1 cellular context compared by ENCODE assay signal in the genomic region with DNA sequence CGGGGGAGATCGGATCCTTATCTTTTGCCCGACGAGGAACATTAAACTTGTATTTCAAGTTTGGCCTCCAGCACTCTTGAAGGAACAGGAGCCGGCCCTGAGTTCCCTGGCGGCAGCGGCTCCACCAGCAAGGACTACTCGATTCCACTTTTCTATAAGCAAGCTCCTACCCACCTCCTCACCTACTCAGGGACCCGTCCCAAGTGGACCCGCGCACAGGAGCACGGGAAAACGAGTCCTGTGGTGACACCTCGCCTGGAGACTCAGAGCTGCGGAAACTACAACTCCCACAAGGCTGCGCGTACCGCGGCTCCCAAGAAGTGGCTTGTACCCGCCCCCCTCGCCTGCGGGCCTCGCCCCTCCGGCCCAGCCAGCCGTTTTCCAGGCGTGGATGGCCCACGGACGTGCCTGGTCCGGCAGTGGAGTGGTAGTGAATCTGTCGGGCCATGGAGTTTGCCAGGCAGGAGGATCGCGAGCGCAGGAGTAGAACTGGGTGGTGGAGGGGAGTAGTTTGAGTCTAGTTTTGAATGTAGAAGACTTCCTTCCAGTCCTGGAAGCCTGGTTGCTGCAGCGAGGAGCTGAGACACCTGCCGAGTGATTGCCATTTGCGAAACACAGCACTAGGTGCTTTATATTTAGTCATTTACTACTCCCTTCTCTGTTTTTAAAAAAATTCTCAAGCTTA.
TF ChIP-seq lines count a peak whose summit lies in the region.

Gene ACP6 (minus strand): TSS at position 206 of the 685 bp plus-strand sequence. CDS start 476 bp downstream, outside the sequence.

TF ChIP-seq in HepG2, 621 proteins besides CTCF, POLR2A, EP300 and RAD21 (continued from another document and continues in another):
- peak; percentile 64 for TF ChIP-seq RBFOX2 (IDR thresholded peaks at IDR 0.05; ENCODE audit: low read depth, low read length)
- TF ChIP-seq, protein P1, sequence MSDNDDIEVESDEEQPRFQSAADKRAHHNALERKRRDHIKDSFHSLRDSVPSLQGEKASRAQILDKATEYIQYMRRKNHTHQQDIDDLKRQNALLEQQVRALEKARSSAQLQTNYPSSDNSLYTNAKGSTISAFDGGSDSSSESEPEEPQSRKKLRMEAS (IDR thresholded peaks at IDR 0.05): peak; percentile 19; the same call in 1 of the 2 replicates
- no peak for TF ChIP-seq PHF5A (CRISPR knock-in tag; IDR thresholded peaks at IDR 0.05; ENCODE audit: low read depth, unreplicated experiment)
- 0 out of 2 replicates have a peak, but pooled peaks have one; percentile 26 for TF ChIP-seq PRDM15 (CRISPR knock-in tag; IDR thresholded peaks at IDR 0.05)
- peak; percentile 40; the same call in 1 of the 2 replicates for TF ChIP-seq MIER3 (CRISPR knock-in tag; IDR thresholded peaks at IDR 0.05; ENCODE audit: borderline replicate concordance)
- TF ChIP-seq CREM (IDR thresholded peaks at IDR 0.05): peak; percentile 81
- TF ChIP-seq CREM (CRISPR knock-in tag; IDR thresholded peaks at IDR 0.05): no peak
- TF ChIP-seq, protein P2, sequence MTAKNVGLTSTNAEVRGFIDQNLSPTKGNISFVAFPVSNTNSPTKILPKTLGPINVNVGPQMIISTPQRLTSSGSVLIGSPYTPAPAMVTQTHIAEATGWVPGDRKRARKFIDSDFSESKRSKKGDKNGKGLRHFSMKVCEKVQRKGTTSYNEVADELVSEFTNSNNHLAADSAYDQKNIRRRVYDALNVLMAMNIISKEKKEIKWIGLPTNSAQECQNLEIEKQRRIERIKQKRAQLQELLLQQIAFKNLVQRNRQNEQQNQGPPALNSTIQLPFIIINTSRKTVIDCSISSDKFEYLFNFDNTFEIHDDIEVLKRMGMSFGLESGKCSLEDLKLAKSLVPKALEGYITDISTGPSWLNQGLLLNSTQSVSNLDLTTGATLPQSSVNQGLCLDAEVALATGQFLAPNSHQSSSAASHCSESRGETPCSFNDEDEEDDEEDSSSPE (CRISPR knock-in tag; IDR thresholded peaks at IDR 0.05): peak; percentile 54; the same call in 1 of the 2 replicates
- TF ChIP-seq THAP7 (CRISPR knock-in tag; IDR thresholded peaks at IDR 0.05): no peak; the same call in 1 of the 2 replicates
- TF ChIP-seq PHF21A (CRISPR knock-in tag; IDR thresholded peaks at IDR 0.05): peak; percentile 24
- 0 out of 2 replicates have a peak, but pooled peaks have one; percentile 64 for TF ChIP-seq ZNF83 (CRISPR knock-in tag; IDR thresholded peaks at IDR 0.05; ENCODE audit: borderline replicate concordance)
- peak; percentile 75; the same call in 1 of the 2 replicates for TF ChIP-seq SAP130 (CRISPR knock-in tag; IDR thresholded peaks at IDR 0.05; ENCODE audit: low read depth)
- TF ChIP-seq ZNF674 (CRISPR knock-in tag; IDR thresholded peaks at IDR 0.05; ENCODE audit: low read depth): no peak
- TF ChIP-seq BORCS8-MEF2B (CRISPR knock-in tag; IDR thresholded peaks at IDR 0.05): peak; percentile 66; the same call in 1 of the 2 replicates
- TF ChIP-seq CREB1 (IDR thresholded peaks at IDR 0.05): 0 out of 2 replicates have a peak, but pooled peaks have one; percentile 25
- peak; percentile 66; the same call in 1 of the 2 replicates for TF ChIP-seq CREB1 (CRISPR knock-in tag; IDR thresholded peaks at IDR 0.05)
- 0 out of 2 replicates have a peak, but pooled peaks have one; percentile 38 for TF ChIP-seq NFAT5 (CRISPR knock-in tag; IDR thresholded peaks at IDR 0.05)
- TF ChIP-seq SP140L (CRISPR knock-in tag; IDR thresholded peaks at IDR 0.05; ENCODE audit: borderline replicate concordance): no peak
- no peak for TF ChIP-seq CCDC6 (CRISPR knock-in tag; IDR thresholded peaks at IDR 0.05)
- TF ChIP-seq NKX3-1 (CRISPR knock-in tag; IDR thresholded peaks at IDR 0.05): no peak
- TF ChIP-seq SOX5 (CRISPR knock-in tag; IDR thresholded peaks at IDR 0.05; ENCODE audit: borderline replicate concordance): 0 out of 2 replicates have a peak, but pooled peaks have one; percentile 10
- TF ChIP-seq, protein P3, sequence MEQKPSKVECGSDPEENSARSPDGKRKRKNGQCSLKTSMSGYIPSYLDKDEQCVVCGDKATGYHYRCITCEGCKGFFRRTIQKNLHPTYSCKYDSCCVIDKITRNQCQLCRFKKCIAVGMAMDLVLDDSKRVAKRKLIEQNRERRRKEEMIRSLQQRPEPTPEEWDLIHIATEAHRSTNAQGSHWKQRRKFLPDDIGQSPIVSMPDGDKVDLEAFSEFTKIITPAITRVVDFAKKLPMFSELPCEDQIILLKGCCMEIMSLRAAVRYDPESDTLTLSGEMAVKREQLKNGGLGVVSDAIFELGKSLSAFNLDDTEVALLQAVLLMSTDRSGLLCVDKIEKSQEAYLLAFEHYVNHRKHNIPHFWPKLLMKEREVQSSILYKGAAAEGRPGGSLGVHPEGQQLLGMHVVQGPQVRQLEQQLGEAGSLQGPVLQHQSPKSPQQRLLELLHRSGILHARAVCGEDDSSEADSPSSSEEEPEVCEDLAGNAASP (CRISPR knock-in tag; IDR thresholded peaks at IDR 0.05; ENCODE audit: borderline replicate concordance): peak; percentile 42; the same call in 1 of the 2 replicates
- no peak for TF ChIP-seq FUBP1 (CRISPR knock-in tag; IDR thresholded peaks at IDR 0.05; ENCODE audit: borderline replicate concordance)
- TF ChIP-seq, protein P4, sequence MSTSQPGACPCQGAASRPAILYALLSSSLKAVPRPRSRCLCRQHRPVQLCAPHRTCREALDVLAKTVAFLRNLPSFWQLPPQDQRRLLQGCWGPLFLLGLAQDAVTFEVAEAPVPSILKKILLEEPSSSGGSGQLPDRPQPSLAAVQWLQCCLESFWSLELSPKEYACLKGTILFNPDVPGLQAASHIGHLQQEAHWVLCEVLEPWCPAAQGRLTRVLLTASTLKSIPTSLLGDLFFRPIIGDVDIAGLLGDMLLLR (CRISPR knock-in tag; IDR thresholded peaks at IDR 0.05): peak; percentile 64; the same call in 1 of the 2 replicates
- no peak for TF ChIP-seq IKZF4 (CRISPR knock-in tag; IDR thresholded peaks at IDR 0.05; ENCODE audit: borderline replicate concordance, low read depth, not compliant biosample characterization)
- TF ChIP-seq ZSCAN29 (CRISPR knock-in tag; conservative IDR thresholded peaks at IDR 0.05): no peak
- TF ChIP-seq THYN1 (CRISPR knock-in tag; IDR thresholded peaks at IDR 0.05; ENCODE audit: borderline replicate concordance, low read depth): peak; percentile 94; the same call in 1 of the 2 replicates
- TF ChIP-seq XRCC5 (optimal IDR thresholded peaks at IDR 0.05; ENCODE audit: low read length): peak; percentile 27
- TF ChIP-seq ZNF337 (CRISPR knock-in tag; IDR thresholded peaks at IDR 0.05; ENCODE audit: borderline replicate concordance, low read depth): 0 out of 2 replicates have a peak, but pooled peaks have one; percentile 45
- no peak for TF ChIP-seq ZSCAN20 (CRISPR knock-in tag; IDR thresholded peaks at IDR 0.05; ENCODE audit: borderline replicate concordance)
- peak; percentile 81 for TF ChIP-seq GABPB1 (CRISPR knock-in tag; IDR thresholded peaks at IDR 0.05)
- TF ChIP-seq NCOA2 (CRISPR knock-in tag; IDR thresholded peaks at IDR 0.05): no peak
- peak; percentile 5 for TF ChIP-seq ZNF687 (CRISPR knock-in tag; IDR thresholded peaks at IDR 0.05)
- no peak for TF ChIP-seq SKI (IDR thresholded peaks at IDR 0.05; ENCODE audit: partially characterized antibody)
- 0 out of 2 replicates have a peak, but pooled peaks have one; percentile 37 for TF ChIP-seq MTF2 (CRISPR knock-in tag; IDR thresholded peaks at IDR 0.05; ENCODE audit: borderline replicate concordance)
